34 cellular contexts compared by ENCODE assay signal in the genomic region with DNA sequence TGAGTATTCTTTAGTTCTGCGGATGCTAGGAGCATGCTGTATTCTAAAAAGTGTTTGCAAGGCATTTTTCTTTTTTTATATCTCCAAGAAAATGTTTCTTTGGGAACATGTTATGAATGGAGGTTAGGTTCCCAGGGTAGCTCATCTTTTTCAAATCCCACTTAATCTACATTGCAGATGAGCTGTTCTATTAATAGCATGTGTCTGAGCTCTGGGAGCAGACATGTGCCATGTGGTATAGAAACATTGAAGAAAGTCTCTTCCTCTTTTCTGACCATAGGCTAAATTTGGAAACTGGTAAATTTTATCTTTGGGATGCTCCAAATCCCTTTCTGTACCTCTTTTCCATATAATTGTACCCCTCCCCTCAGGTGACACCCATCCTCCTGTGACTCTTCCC. TPM values are rescaled to one million over a fixed set of nuclear protein-coding genes. Genes with fewer than 3 reads are reported as not detected.
A peak's percentile ranks its signal among the peaks of the same experiment; 100 is the strongest.
DNase-seq lines count a peak whose midpoint lies in the region; ATAC-seq, FAIRE-seq and TF ChIP-seq lines count a peak whose summit lies in the region.
"Had no signal": no experiment of that assay in that cellular context is flagged by ENCODE, and none has a peak within 500 bp of the region (broad histone marks: within the 10 kb centered on the region; RNA-seq: fewer than 3 reads in every experiment).

No MANE protein-coding gene starts in this region.

- H3K4me3 Mint-ChIP-seq in stimulated activated effector memory CD8-positive, alpha-beta T cell treated with anti-CD3 and anti-CD28 coated beads, Interleukin-12 subunit alpha, Interleukin-12 subunit beta, amount 100 ng/mL, for 72 hours = no peak overlapping the region
- H3K4me3 Mint-ChIP-seq: activated CD4-positive, alpha-beta T cell treated with anti-CD3 and anti-CD28 coated beads, Interleukin-2, amount 10 ng/mL, durations not matched to agents 24 days and 14 days; activated naive CD8-positive, alpha-beta T cell treated with anti-CD3 and anti-CD28 coated beads, Interleukin-2, amount 10 ng/mL, durations not matched to agents 7 days and 5 days; T-cell had no signal

- peaks cover 6% of the 10 kb centered on the region for H3K36me3 Mint-ChIP-seq in stimulated activated effector memory CD8-positive, alpha-beta T cell treated with anti-CD3 and anti-CD28 coated beads, Interleukin-12 subunit alpha, Interleukin-12 subunit beta, amount 100 ng/mL, for 72 hours
- H3K36me3 Mint-ChIP-seq: T-cell had no signal

- no peaks in the 10 kb centered on the region for H3K27me3 ChIP-seq in mesenchymal stem cell (ENCODE audit: control insufficient read depth in 1 of 2, insufficient read depth in 1 of 2, low read length in 2 of 2)
- H3K27me3 ChIP-seq: ascending aorta, colonic mucosa, ovary had no signal

- H4K8ac ChIP-seq in mesenchymal stem cell (ENCODE audit: low read length) = no peak overlapping the region

- H3K23ac ChIP-seq in mesenchymal stem cell (ENCODE audit: low read length in 2 of 2) = no peak overlapping the region

- WGBS in mesenchymal stem cell = no CpG with 5 or more reads among the region's 1 CpG

- no peak overlapping the region for H2BK12ac ChIP-seq in mesenchymal stem cell (ENCODE audit: low read length in 2 of 2)

- H3K9me3 ChIP-seq in mesenchymal stem cell (ENCODE audit: control insufficient read depth, low read length) = no peaks in the 10 kb centered on the region
- H3K9me3 ChIP-seq: ascending aorta, colonic mucosa, ovary, thoracic aorta had no signal

- peak; percentile 45 for DNase-seq in NCI-H82 (lab: John Stamatoyannopoulos, UW)
- no peak for DNase-seq in NCI-H82 treated with DMSO at 0.1 percent for 48 hours (lab: John Stamatoyannopoulos, UW; ENCODE audit: unreplicated experiment)
- DNase-seq in GM12891 (ENCODE audit: insufficient read length, low spot score) = no peak
- DNase-seq in NOMO-1 treated with DMSO at 0.1 percent for 48 hours (lab: John Stamatoyannopoulos, UW; ENCODE audit: unreplicated experiment) = peak; percentile 40
- DNase-seq in mesenchymal stem cell = peak; percentile 16
- no peak for DNase-seq in activated gamma-delta T cell (lab: John Stamatoyannopoulos, UW)
- no peak for DNase-seq in stimulated activated effector memory CD8-positive, alpha-beta T cell treated with anti-CD3 and anti-CD28 coated beads, Interleukin-12 subunit alpha, Interleukin-12 subunit beta, amount 100 ng/mL, for 72 hours (ENCODE audit: low spot score in 2 of 2)
- DNase-seq in coronary artery (ENCODE audit: low spot score) = no peak
- DNase-seq: 8988T; activated CD4-positive, alpha-beta T cell treated with anti-CD3 and anti-CD28 coated beads, Interleukin-2, amount 10 ng/mL, durations not matched to agents 24 days and 14 days; activated effector memory CD4-positive, alpha-beta T cell treated with anti-CD3 and anti-CD28 coated beads, Interleukin-2, amount 50 U/mL, for 16 hours; activated naive CD8-positive, alpha-beta T cell treated with anti-CD3 and anti-CD28 coated beads, Interleukin-2, amount 10 ng/mL, durations not matched to agents 7 days and 5 days; activated T-cell treated with anti-CD3 and anti-CD28 coated beads, Interleukin-2, amount 50 U/mL, for 1 hour; colonic mucosa; effector memory CD4-positive, alpha-beta T cell; hypothalamus; left cardiac atrium; NCI-H1105 treated with DMSO at 0.1 percent for 48 hours; NCI-H187 treated with DMSO at 0.1 percent for 48 hours; NCI-H2171 treated with DMSO at 0.1 percent for 48 hours; NCI-H510A treated with DMSO at 0.1 percent for 48 hours; ovary; retina; SHP77 treated with DMSO at 0.1 percent for 48 hours; stimulated activated CD4-positive, alpha-beta T cell treated with anti-CD3 and anti-CD28 coated beads, Interleukin-1b, Interleukin-23, amount 100 ng/mL, for 48 hours; stimulated activated naive CD8-positive, alpha-beta T cell treated with anti-CD3 and anti-CD28 coated beads, Interleukin-15, Interleukin-2, amounts not matched to agents 100 U/mL and 50 U/mL, for 24 hours; T-cell had no signal

- H3K79me1 ChIP-seq in mesenchymal stem cell (replicated peaks; ENCODE audit: low read length, poor library complexity, severe bottlenecking) = peaks cover 3% of the 10 kb centered on the region

- H3K4me3 ChIP-seq in mesenchymal stem cell (ENCODE audit: insufficient read depth in 1 of 2, low read depth in 1 of 2, low read length in 2 of 2) (no peak overlapping the region), coronary artery (no peak overlapping the region)
- H3K4me3 ChIP-seq: ascending aorta, colonic mucosa, ovary, thoracic aorta had no signal

- peaks cover 2% of the 10 kb centered on the region for H3K4me1 ChIP-seq in mesenchymal stem cell (ENCODE audit: control insufficient read depth, insufficient read depth, low read depth, low read length)
- H3K4me1 ChIP-seq: colonic mucosa had no signal

- H3K36me3 ChIP-seq in mesenchymal stem cell (ENCODE audit: control insufficient read depth in 1 of 2, insufficient read depth in 2 of 2, low read depth in 1 of 2, low read length in 2 of 2) = no peaks in the 10 kb centered on the region
- H3K36me3 ChIP-seq: ascending aorta, colonic mucosa, ovary, thoracic aorta had no signal

- H2AK5ac ChIP-seq in mesenchymal stem cell (ENCODE audit: low read length, severe bottlenecking) = no peak overlapping the region

- peaks cover 2% of the 10 kb centered on the region for H3K9me3 Mint-ChIP-seq in stimulated activated effector memory CD8-positive, alpha-beta T cell treated with anti-CD3 and anti-CD28 coated beads, Interleukin-12 subunit alpha, Interleukin-12 subunit beta, amount 100 ng/mL, for 72 hours
- H3K9me3 Mint-ChIP-seq: activated CD4-positive, alpha-beta T cell treated with anti-CD3 and anti-CD28 coated beads, Interleukin-2, amount 10 ng/mL, durations not matched to agents 24 days and 14 days; activated naive CD8-positive, alpha-beta T cell treated with anti-CD3 and anti-CD28 coated beads, Interleukin-2, amount 10 ng/mL, durations not matched to agents 7 days and 5 days; T-cell had no signal

- FAIRE-seq in GM12891 (lab: Jason Lieb, UNC) = no peak
- FAIRE-seq: GM18507, GM19239, H54, RCC 7860 had no signal

- H3K27ac Mint-ChIP-seq in stimulated activated effector memory CD8-positive, alpha-beta T cell treated with anti-CD3 and anti-CD28 coated beads, Interleukin-12 subunit alpha, Interleukin-12 subunit beta, amount 100 ng/mL, for 72 hours = no peak overlapping the region
- H3K27ac Mint-ChIP-seq: activated CD4-positive, alpha-beta T cell treated with anti-CD3 and anti-CD28 coated beads, Interleukin-2, amount 10 ng/mL, durations not matched to agents 24 days and 14 days; activated naive CD8-positive, alpha-beta T cell treated with anti-CD3 and anti-CD28 coated beads, Interleukin-2, amount 10 ng/mL, durations not matched to agents 7 days and 5 days; T-cell had no signal

- no peak overlapping the region for H3K9ac ChIP-seq in mesenchymal stem cell (ENCODE audit: low read length)

- H3K4me1 Mint-ChIP-seq in stimulated activated effector memory CD8-positive, alpha-beta T cell treated with anti-CD3 and anti-CD28 coated beads, Interleukin-12 subunit alpha, Interleukin-12 subunit beta, amount 100 ng/mL, for 72 hours = peaks cover 7% of the 10 kb centered on the region

- TF ChIP-seq POLR2A in GM12891 (IDR thresholded peaks at IDR 0.05; ENCODE audit: low read depth, low read length) = no peak

- H3K27ac ChIP-seq in mesenchymal stem cell (ENCODE audit: low read length, poor library complexity, severe bottlenecking) (no peak overlapping the region), coronary artery (no peak overlapping the region)
- H3K27ac ChIP-seq: ascending aorta, colonic mucosa, epithelial cell of prostate, ovary, thoracic aorta had no signal

- H3K14ac ChIP-seq in mesenchymal stem cell (ENCODE audit: low read length in 2 of 2) = no peak overlapping the region

- no peak for ATAC-seq in stimulated activated effector memory CD8-positive, alpha-beta T cell treated with anti-CD3 and anti-CD28 coated beads, Interleukin-12 subunit alpha, Interleukin-12 subunit beta, amount 100 ng/mL, for 72 hours
- ATAC-seq: left cardiac atrium; stimulated activated naive CD8-positive, alpha-beta T cell treated with anti-CD3 and anti-CD28 coated beads, Interleukin-15, Interleukin-2, amounts not matched to agents 100 U/mL and 50 U/mL, for 24 hours; T-cell had no signal

- H3K18ac ChIP-seq in mesenchymal stem cell (ENCODE audit: low read depth in 1 of 2, low read length in 2 of 2) = no peak overlapping the region

- no peak for TF ChIP-seq CTCF in coronary artery (IDR thresholded peaks at IDR 0.05)

- H2AFZ ChIP-seq in mesenchymal stem cell (ENCODE audit: low read depth, low read length) = no peak overlapping the region

- H3K4me2 ChIP-seq in mesenchymal stem cell (ENCODE audit: low read length, poor library complexity, severe bottlenecking) = no peak overlapping the region

- H2BK15ac ChIP-seq in mesenchymal stem cell (ENCODE audit: low read depth, poor library complexity, severe bottlenecking) = no peak overlapping the region

- no peak overlapping the region for H3K4ac ChIP-seq in mesenchymal stem cell (ENCODE audit: low read depth in 1 of 2, low read length in 2 of 2)

- no peak overlapping the region for H4K91ac ChIP-seq in mesenchymal stem cell (ENCODE audit: low read length)

- no peak overlapping the region for H2BK120ac ChIP-seq in mesenchymal stem cell (ENCODE audit: low read depth, low read length)

- no peak overlapping the region for H2BK5ac ChIP-seq in mesenchymal stem cell (ENCODE audit: low read depth, low read length, poor library complexity, severe bottlenecking)

TF ChIP-seq in GM12891, 5 proteins besides CTCF, POLR2A, EP300 and RAD21:
- TF ChIP-seq SPI1 (IDR thresholded peaks at IDR 0.05; ENCODE audit: low read depth, low read length) (peak; percentile 39), TAF1 (IDR thresholded peaks at IDR 0.05; ENCODE audit: low read depth, low read length) (no peak)
TF ChIP-seq in GM12891: peak in this region for 1.

RNA-seq across cellular contexts. Expression of a gene that starts 23.2 kb away (rescaled TPM):
- 2.6 TPM for polyA plus RNA-seq in GM12891 (2012; ENCODE audit: low read depth, missing spikeins)
- 10.8 TPM for polyA plus RNA-seq in mesenchymal stem cell (2013, experiment 1 of 2)
- polyA plus RNA-seq in mesenchymal stem cell (2013, experiment 2 of 2) = 10.4 TPM

Comparison
In these comparisons a context has a peak if more than half of its experiments do, and no peak if none do; other contexts are left out.
1. DNase-seq: peak in NCI-H82 (single experiment), NOMO-1 treated with DMSO at 0.1 percent for 48 hours (single experiment) and mesenchymal stem cell (single experiment); none in NCI-H82 treated with DMSO at 0.1 percent for 48 hours (single experiment), GM12891 (single experiment), activated gamma-delta T cell (single experiment), stimulated activated effector memory CD8-positive, alpha-beta T cell treated with anti-CD3 and anti-CD28 coated beads, Interleukin-12 subunit alpha, Interleukin-12 subunit beta, amount 100 ng/mL, for 72 hours (0 of 2) and coronary artery (single experiment).